1 cellular context compared by ENCODE assay signal in genomic region chr12:91968772-91969171, GRCh38.
TF ChIP-seq lines count a peak whose summit lies in the region.

No MANE protein-coding gene starts in this region.

TF ChIP-seq in K562, 482 proteins besides CTCF, POLR2A, EP300 and RAD21 (continued from another document):
- TF ChIP-seq ZNF740 (CRISPR knock-in tag; IDR thresholded peaks at IDR 0.05) (no peak), ZNF740 (tag; IDR thresholded peaks at IDR 0.05) (no peak), STAG1 (CRISPR knock-in tag; IDR thresholded peaks at IDR 0.05; ENCODE audit: borderline replicate concordance) (no peak), CBFA2T2 (conservative IDR thresholded peaks at IDR 0.05) (0 out of 2 replicates have a peak, but pooled peaks have one; percentile 27), HDAC3 (IDR thresholded peaks at IDR 0.05; ENCODE audit: borderline replicate concordance, partially characterized antibody) (no peak), TAL1 (IDR thresholded peaks at IDR 0.05) (peak; percentile 23; the same call in 1 of the 2 replicates), EWSR1 (IDR thresholded peaks at IDR 0.05; ENCODE audit: borderline replicate concordance, low read depth, partially characterized antibody) (no peak), CBFA2T3 (IDR thresholded peaks at IDR 0.05) (peak; percentile 61), PATZ1 (CRISPR knock-in tag; IDR thresholded peaks at IDR 0.05; ENCODE audit: borderline replicate concordance) (no peak), EHMT2 (IDR thresholded peaks at IDR 0.05) (0 out of 2 replicates have a peak, but pooled peaks have one; percentile 10), MLX (CRISPR knock-in tag; conservative IDR thresholded peaks at IDR 0.05) (no peak), HMBOX1 (IDR thresholded peaks at IDR 0.05) (peak; percentile 73), YBX1 (IDR thresholded peaks at IDR 0.05) (no peak), ARID1B (IDR thresholded peaks at IDR 0.05) (peak; percentile 18; the same call in 1 of the 2 replicates), USF1 (CRISPR knock-in tag; IDR thresholded peaks at IDR 0.05) (no peak), CUX1 (CRISPR knock-in tag; IDR thresholded peaks at IDR 0.05) (no peak), ZSCAN29 (IDR thresholded peaks at IDR 0.05) (no peak), CCAR2 (IDR thresholded peaks at IDR 0.05; ENCODE audit: low read depth, low read length) (no peak), NRF1 (conservative IDR thresholded peaks at IDR 0.05 in 1 of 2, IDR thresholded peaks at IDR 0.05 in 1 of 2) (no peak), TEAD4 (IDR thresholded peaks at IDR 0.05; ENCODE audit: low read length) (no peak), TEAD4 (CRISPR knock-in tag; IDR thresholded peaks at IDR 0.05; ENCODE audit: borderline replicate concordance) (no peak), TCF3 (CRISPR knock-in tag; IDR thresholded peaks at IDR 0.05) (peak; percentile 10; the same call in 1 of the 2 replicates)
- TF ChIP-seq, protein P1, sequence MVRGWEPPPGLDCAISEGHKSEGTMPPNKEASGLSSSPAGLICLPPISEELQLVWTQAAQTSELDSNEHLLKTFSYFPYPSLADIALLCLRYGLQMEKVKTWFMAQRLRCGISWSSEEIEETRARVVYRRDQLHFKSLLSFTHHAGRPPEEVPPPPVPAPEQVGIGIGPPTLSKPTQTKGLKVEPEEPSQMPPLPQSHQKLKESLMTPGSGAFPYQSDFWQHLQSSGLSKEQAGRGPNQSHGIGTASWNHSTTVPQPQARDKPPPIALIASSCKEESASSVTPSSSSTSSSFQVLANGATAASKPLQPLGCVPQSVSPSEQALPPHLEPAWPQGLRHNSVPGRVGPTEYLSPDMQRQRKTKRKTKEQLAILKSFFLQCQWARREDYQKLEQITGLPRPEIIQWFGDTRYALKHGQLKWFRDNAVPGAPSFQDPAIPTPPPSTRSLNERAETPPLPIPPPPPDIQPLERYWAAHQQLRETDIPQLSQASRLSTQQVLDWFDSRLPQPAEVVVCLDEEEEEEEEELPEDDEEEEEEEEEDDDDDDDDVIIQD (CRISPR knock-in tag; IDR thresholded peaks at IDR 0.05), result no peak
- TF ChIP-seq, protein P2, sequence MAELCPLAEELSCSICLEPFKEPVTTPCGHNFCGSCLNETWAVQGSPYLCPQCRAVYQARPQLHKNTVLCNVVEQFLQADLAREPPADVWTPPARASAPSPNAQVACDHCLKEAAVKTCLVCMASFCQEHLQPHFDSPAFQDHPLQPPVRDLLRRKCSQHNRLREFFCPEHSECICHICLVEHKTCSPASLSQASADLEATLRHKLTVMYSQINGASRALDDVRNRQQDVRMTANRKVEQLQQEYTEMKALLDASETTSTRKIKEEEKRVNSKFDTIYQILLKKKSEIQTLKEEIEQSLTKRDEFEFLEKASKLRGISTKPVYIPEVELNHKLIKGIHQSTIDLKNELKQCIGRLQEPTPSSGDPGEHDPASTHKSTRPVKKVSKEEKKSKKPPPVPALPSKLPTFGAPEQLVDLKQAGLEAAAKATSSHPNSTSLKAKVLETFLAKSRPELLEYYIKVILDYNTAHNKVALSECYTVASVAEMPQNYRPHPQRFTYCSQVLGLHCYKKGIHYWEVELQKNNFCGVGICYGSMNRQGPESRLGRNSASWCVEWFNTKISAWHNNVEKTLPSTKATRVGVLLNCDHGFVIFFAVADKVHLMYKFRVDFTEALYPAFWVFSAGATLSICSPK (IDR thresholded peaks at IDR 0.05; ENCODE audit: borderline replicate concordance), result no peak
- TF ChIP-seq, protein P3, sequence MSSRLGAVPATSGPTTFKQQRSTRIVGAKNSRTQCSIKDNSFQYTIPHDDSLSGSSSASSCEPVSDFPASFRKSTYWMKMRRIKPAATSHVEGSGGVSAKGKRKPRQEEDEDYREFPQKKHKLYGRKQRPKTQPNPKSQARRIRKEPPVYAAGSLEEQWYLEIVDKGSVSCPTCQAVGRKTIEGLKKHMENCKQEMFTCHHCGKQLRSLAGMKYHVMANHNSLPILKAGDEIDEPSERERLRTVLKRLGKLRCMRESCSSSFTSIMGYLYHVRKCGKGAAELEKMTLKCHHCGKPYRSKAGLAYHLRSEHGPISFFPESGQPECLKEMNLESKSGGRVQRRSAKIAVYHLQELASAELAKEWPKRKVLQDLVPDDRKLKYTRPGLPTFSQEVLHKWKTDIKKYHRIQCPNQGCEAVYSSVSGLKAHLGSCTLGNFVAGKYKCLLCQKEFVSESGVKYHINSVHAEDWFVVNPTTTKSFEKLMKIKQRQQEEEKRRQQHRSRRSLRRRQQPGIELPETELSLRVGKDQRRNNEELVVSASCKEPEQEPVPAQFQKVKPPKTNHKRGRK (tag; IDR thresholded peaks at IDR 0.05), result no peak
- TF ChIP-seq, protein P4, sequence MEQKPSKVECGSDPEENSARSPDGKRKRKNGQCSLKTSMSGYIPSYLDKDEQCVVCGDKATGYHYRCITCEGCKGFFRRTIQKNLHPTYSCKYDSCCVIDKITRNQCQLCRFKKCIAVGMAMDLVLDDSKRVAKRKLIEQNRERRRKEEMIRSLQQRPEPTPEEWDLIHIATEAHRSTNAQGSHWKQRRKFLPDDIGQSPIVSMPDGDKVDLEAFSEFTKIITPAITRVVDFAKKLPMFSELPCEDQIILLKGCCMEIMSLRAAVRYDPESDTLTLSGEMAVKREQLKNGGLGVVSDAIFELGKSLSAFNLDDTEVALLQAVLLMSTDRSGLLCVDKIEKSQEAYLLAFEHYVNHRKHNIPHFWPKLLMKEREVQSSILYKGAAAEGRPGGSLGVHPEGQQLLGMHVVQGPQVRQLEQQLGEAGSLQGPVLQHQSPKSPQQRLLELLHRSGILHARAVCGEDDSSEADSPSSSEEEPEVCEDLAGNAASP (IDR thresholded peaks at IDR 0.05), result no peak
